Comparison of ENCODE assay signal across 11 cellular contexts in the genomic region with DNA sequence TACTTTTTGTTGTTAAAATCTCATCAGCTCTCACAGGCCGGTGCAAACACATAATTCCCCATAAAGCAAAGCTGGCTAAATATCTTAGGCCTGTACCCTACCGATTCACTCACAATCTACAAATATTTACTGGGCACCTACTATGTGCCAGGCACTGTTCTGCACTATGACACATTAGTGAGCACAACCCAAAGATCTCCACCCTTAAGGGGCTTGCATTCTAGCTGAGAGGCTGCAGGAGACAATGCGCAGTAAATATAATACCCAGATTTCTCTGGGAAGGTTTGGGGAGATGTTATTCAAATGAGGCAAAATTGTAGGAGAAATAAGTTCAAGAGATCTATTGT. TPM values are rescaled to one million over a fixed set of nuclear protein-coding genes. Genes with fewer than 3 reads are reported as not detected.
DNase-seq lines count a peak whose midpoint lies in the region; ATAC-seq and TF ChIP-seq lines count a peak whose summit lies in the region.
"Had no signal": no experiment of that assay in that cellular context is flagged by ENCODE, and none has a peak within 500 bp of the region (broad histone marks: within the 10 kb centered on the region; RNA-seq: fewer than 3 reads in every experiment).

No MANE protein-coding gene starts in this region.

- no peak overlapping the region for H2BK12ac ChIP-seq in H9 (ENCODE audit: insufficient read length, low read depth, low read length)

- H4K5ac ChIP-seq in H9 (ENCODE audit: insufficient read length, low read depth, low read length): no peak overlapping the region

- no peak overlapping the region for H3K4me2 ChIP-seq in H9 (ENCODE audit: insufficient read depth, insufficient read length, low read length)

- no peaks in the 10 kb centered on the region for H3K27me3 ChIP-seq in CD4-positive, alpha-beta memory T cell (ENCODE audit: insufficient read depth, low read length)
- H3K27me3 ChIP-seq in H9 (ENCODE audit: insufficient read depth, low read length) (no peaks in the 10 kb centered on the region), foreskin keratinocyte (no peaks in the 10 kb centered on the region)
- H3K27me3 ChIP-seq: cardiac muscle cell had no signal

- no peaks in the 10 kb centered on the region for H3K23me2 ChIP-seq in H9 (ENCODE audit: insufficient read length, low read depth, low read length, poor library complexity, severe bottlenecking)

- H2BK5ac ChIP-seq in H9 (ENCODE audit: insufficient read length, low read length): no peak overlapping the region

- no peak overlapping the region for H2BK15ac ChIP-seq in H9 (ENCODE audit: low read depth, low read length)

- H2AK5ac ChIP-seq in H9 (ENCODE audit: insufficient read length, low read length): no peak overlapping the region

- no peaks in the 10 kb centered on the region for H3K9me3 ChIP-seq in CD4-positive, alpha-beta memory T cell (ENCODE audit: control insufficient read depth in 1 of 2, low read length in 2 of 2)
- no peaks in the 10 kb centered on the region for H3K9me3 ChIP-seq in H9 (ENCODE audit: control insufficient read depth, low read depth, low read length)
- H3K9me3 ChIP-seq: mucosa of descending colon had no signal

- H3K4me1 ChIP-seq in CD4-positive, alpha-beta memory T cell (ENCODE audit: insufficient read depth, low read length): peaks cover 69% of the 10 kb centered on the region
- H3K4me1 ChIP-seq in H9 (ENCODE audit: insufficient read depth, low read length): peaks cover 2% of the 10 kb centered on the region; the same call in 1 of the 2 replicates
- H3K4me1 ChIP-seq in foreskin keratinocyte: no peaks in the 10 kb centered on the region

- no peak overlapping the region for H3K14ac ChIP-seq in H9 (ENCODE audit: insufficient read depth, low read length)

- peak overlapping the region; percentile 78 to 94 (median 91) for H3K27ac Mint-ChIP-seq in CD4-positive, alpha-beta memory T cell
- H3K27ac Mint-ChIP-seq in H9 (no peak overlapping the region), nephron progenitor cell (peak overlapping the region; percentile 52)
- peak overlapping the region; percentile 94 to 95 for H3K27ac Mint-ChIP-seq in activated naive CD4-positive, alpha-beta T cell treated with anti-CD3 and anti-CD28 coated beads, Interleukin-2, amount 50 U/mL, for 72 hours

- H3K56ac ChIP-seq in H9 (ENCODE audit: insufficient read length, low read depth, low read length): no peak overlapping the region

- TF ChIP-seq CTCF in H9 (conservative IDR thresholded peaks at IDR 0.05): no peak
- TF ChIP-seq CTCF in nephron progenitor cell (IDR thresholded peaks at IDR 0.05): no peak
- TF ChIP-seq CTCF in foreskin keratinocyte (conservative IDR thresholded peaks at IDR 0.05): no peak

- H3K9ac ChIP-seq in H9 (ENCODE audit: extremely low read depth, insufficient read length, low read length): no peak overlapping the region

- no peak for ATAC-seq in activated naive CD4-positive, alpha-beta T cell treated with anti-CD3 and anti-CD28 coated beads, Interleukin-2, amount 50 U/mL, for 72 hours
- ATAC-seq in GM21529 (IDR thresholded peaks at IDR 0.05; ENCODE audit: unreplicated experiment) (no peak), foreskin keratinocyte (no peak), GM21737 (IDR thresholded peaks at IDR 0.05; ENCODE audit: unreplicated experiment) (no peak)

- no peak overlapping the region for H3K23ac ChIP-seq in H9 (ENCODE audit: insufficient read length, low read depth, low read length)

- H3K4me3 ChIP-seq in CD4-positive, alpha-beta memory T cell (ENCODE audit: low read length in 2 of 2): peak overlapping the region in 1 of 2 donors; percentile 36
- H3K4me3 ChIP-seq: cardiac muscle cell, mucosa of descending colon had no signal

- H4K20me1 ChIP-seq in H9 (ENCODE audit: control insufficient read depth, insufficient read depth, insufficient read length): no peaks in the 10 kb centered on the region

- POLR2A ChIA-PET in CD4-positive, alpha-beta memory T cell (lab: Charles Lee; ENCODE audit: partially characterized antibody): interaction anchor here (0.8 to 4.7 kb wide), 12 partner anchors 12 to 104 kb away, joined by 3 to 24 read pairs (median 4); no protein-coding TSS in a partner anchor

- no peak overlapping the region for H3K18ac ChIP-seq in H9 (ENCODE audit: insufficient read length, low read depth, low read length)

- no peaks in the 10 kb centered on the region for H3K79me1 ChIP-seq in H9 (ENCODE audit: insufficient read depth, low read depth, low read length, poor library complexity, severe bottlenecking)

- CTCF ChIA-PET in CD4-positive, alpha-beta memory T cell (lab: Charles Lee; ENCODE audit: partially characterized antibody): interaction anchor here (0.6 to 1.5 kb wide), 5 partner anchors 15 to 52 kb away, joined by 3 read pairs; no protein-coding TSS in a partner anchor

- no CpG with 5 or more reads among the region's 3 CpGs for WGBS in H9 (ENCODE audit: extremely low coverage, insufficient read length, low lambda C conversion rate)

- no peak overlapping the region for H3K4ac ChIP-seq in H9 (ENCODE audit: low read depth, low read length)

- H4K91ac ChIP-seq in H9 (ENCODE audit: insufficient read length, low read depth, low read length): no peak overlapping the region

- peaks cover 27 to 46% of the 10 kb centered on the region in 2 donors for H3K36me3 Mint-ChIP-seq in CD4-positive, alpha-beta memory T cell
- H3K36me3 Mint-ChIP-seq in H9 (ENCODE audit: insufficient read depth in 1 of 3, low read depth in 3 of 3): peaks cover 5 to 11% (median 7%) of the 10 kb centered on the region in 3 experiments; a peak in 5 of 7 replicates
- peaks cover 17 to 53% of the 10 kb centered on the region in 2 donors for H3K36me3 Mint-ChIP-seq in activated naive CD4-positive, alpha-beta T cell treated with anti-CD3 and anti-CD28 coated beads, Interleukin-2, amount 50 U/mL, for 72 hours
- H3K36me3 Mint-ChIP-seq in nephron progenitor cell (ENCODE audit: low read depth): peaks cover 40% of the 10 kb centered on the region

- H2BK120ac ChIP-seq in H9 (ENCODE audit: low read depth, low read length, poor library complexity, severe bottlenecking): no peak overlapping the region

- peaks cover 10% of the 10 kb centered on the region for H3K36me3 ChIP-seq in CD4-positive, alpha-beta memory T cell (ENCODE audit: insufficient read depth, low read length)
- H3K36me3 ChIP-seq: cardiac muscle cell had no signal

- H3K79me2 ChIP-seq in H9 (ENCODE audit: insufficient read depth, low read length): no peaks in the 10 kb centered on the region

- no peaks in the 10 kb centered on the region for H3K27me3 Mint-ChIP-seq in CD4-positive, alpha-beta memory T cell
- H3K27me3 Mint-ChIP-seq in H9 (ENCODE audit: low read depth) (no peaks in the 10 kb centered on the region), nephron progenitor cell (ENCODE audit: low read depth, poor library complexity) (no peaks in the 10 kb centered on the region)

- peak overlapping the region; percentile 73 for H3K27ac ChIP-seq in CD4-positive, alpha-beta memory T cell (ENCODE audit: low read depth, low read length)
- H3K27ac ChIP-seq in H9 (ENCODE audit: insufficient read length, low read depth, low read length) (peak overlapping the region; percentile 13), foreskin keratinocyte (no peak overlapping the region)
- H3K27ac ChIP-seq: C4-2B, cardiac muscle cell had no signal

- peak overlapping the region in 7 of 8 donors; percentile 23 to 71 (median 44) for H3K4me3 Mint-ChIP-seq in CD4-positive, alpha-beta memory T cell
- H3K4me3 Mint-ChIP-seq in H9 (no peak overlapping the region), nephron progenitor cell (no peak overlapping the region)

- intact Hi-C loops in CD4-positive, alpha-beta memory T cell (cut with micrococcal nuclease): no loop called here

- no peak overlapping the region for H3T11ph ChIP-seq in H9 (ENCODE audit: low read length)

- DNase-seq in CD4-positive, alpha-beta memory T cell: no peak
- DNase-seq in H9 (no peak), nephron progenitor cell (no peak), NCI-H345 treated with DMSO at 0.1 percent for 48 hours (lab: John Stamatoyannopoulos, UW; ENCODE audit: unreplicated experiment) (no peak), foreskin keratinocyte (no peak)
- no peak for DNase-seq in activated naive CD4-positive, alpha-beta T cell treated with anti-CD3 and anti-CD28 coated beads, Interleukin-2, amount 50 U/mL, for 72 hours (ENCODE audit: low spot score in 2 of 2)
- DNase-seq: mucosa of descending colon had no signal

- no peak overlapping the region for H2BK20ac ChIP-seq in H9 (ENCODE audit: low read depth, low read length, poor library complexity, severe bottlenecking)

- peaks cover 48 to 83% (median 65%) of the 10 kb centered on the region in 4 donors for H3K4me1 Mint-ChIP-seq in CD4-positive, alpha-beta memory T cell
- H3K4me1 Mint-ChIP-seq in H9: peaks cover 8 to 16% of the 10 kb centered on the region in 2 experiments
- peaks cover 5% of the 10 kb centered on the region for H3K4me1 Mint-ChIP-seq in nephron progenitor cell

- no peak overlapping the region for H4K8ac ChIP-seq in H9 (replicated peaks; ENCODE audit: insufficient read length, low read depth, low read length)

- no peak overlapping the region for H2AFZ ChIP-seq in H9 (ENCODE audit: low read length)

- peaks cover 0 to 3% (median 0%) of the 10 kb centered on the region in 8 donors for H3K9me3 Mint-ChIP-seq in CD4-positive, alpha-beta memory T cell
- no peaks in the 10 kb centered on the region for H3K9me3 Mint-ChIP-seq in H9
- no peaks in the 10 kb centered on the region for H3K9me3 Mint-ChIP-seq in activated naive CD4-positive, alpha-beta T cell treated with anti-CD3 and anti-CD28 coated beads, Interleukin-2, amount 50 U/mL, for 72 hours
- peaks cover 11% of the 10 kb centered on the region for H3K9me3 Mint-ChIP-seq in nephron progenitor cell

RNA-seq across cellular contexts. Expression of a gene that starts 53.7 kb away (rescaled TPM):
- 100 to 1,000 TPM; 197 to 202 TPM for total RNA-seq in CD4-positive, alpha-beta memory T cell
- 100 to 1,000 TPM; 143 to 165 TPM for polyA plus RNA-seq in CD4-positive, alpha-beta memory T cell
- total RNA-seq in H9 (2021): 35.9 and 36.5 TPM in 2 replicates
- total RNA-seq in activated naive CD4-positive, alpha-beta T cell treated with anti-CD3 and anti-CD28 coated beads, Interleukin-2, amount 50 U/mL, for 72 hours: 100 to 1,000 TPM; 183 to 199 TPM
- 12.4 TPM in 2 replicates for total RNA-seq in foreskin keratinocyte
- 3.7 and 4.0 TPM in 2 replicates for polyA plus RNA-seq in foreskin keratinocyte

Comparison
In these comparisons a context has a peak if more than half of its experiments do, and no peak if none do; other contexts are left out.
1. H3K27ac Mint-ChIP-seq: peak in CD4-positive, alpha-beta memory T cell (7 of 7), activated naive CD4-positive, alpha-beta T cell treated with anti-CD3 and anti-CD28 coated beads, Interleukin-2, amount 50 U/mL, for 72 hours (2 of 2) and nephron progenitor cell (single experiment); none in H9 (0 of 3).
2. H3K4me3 Mint-ChIP-seq: peak in CD4-positive, alpha-beta memory T cell (7 of 8); none in H9 (0 of 2) and nephron progenitor cell (single experiment).